Comparison of ENCODE assay signal across 8 cellular contexts in the genomic region with DNA sequence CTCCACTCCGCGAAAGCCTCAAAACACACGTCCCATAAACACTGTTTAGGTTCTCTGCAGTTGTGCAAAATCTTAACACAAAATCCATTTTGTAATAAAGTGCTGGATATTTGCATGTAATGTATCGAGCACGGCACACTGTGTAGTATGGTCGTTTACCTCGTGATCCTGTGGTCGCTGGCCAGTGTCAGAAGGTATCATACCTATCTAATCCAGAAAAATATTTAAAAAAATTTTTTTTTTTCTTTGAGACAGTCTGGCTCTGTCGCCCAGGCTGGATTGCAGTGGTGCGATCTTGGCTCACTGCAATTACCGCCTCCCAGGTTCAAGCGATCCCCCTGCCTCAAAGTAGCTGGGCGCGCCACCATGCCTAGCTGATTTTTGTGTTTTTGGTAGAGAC. TPM values are rescaled to one million over a fixed set of nuclear protein-coding genes. Genes with fewer than 3 reads are reported as not detected.
DNase-seq lines count a peak whose midpoint lies in the region; ATAC-seq and TF ChIP-seq lines count a peak whose summit lies in the region.

No MANE protein-coding gene starts in this region.

- ATAC-seq in natural killer cell = no peak
- no peak for ATAC-seq in HG03095 (IDR thresholded peaks at IDR 0.05; ENCODE audit: unreplicated experiment)
- no peak for ATAC-seq in GM21381 (IDR thresholded peaks at IDR 0.05; ENCODE audit: unreplicated experiment)

- H3K27ac ChIP-seq in dorsolateral prefrontal cortex = peak overlapping the region in 32 of 59 donors; percentile 16 to 92 (median 84)

- intact Hi-C loops in dorsolateral prefrontal cortex (cut with DNase I) = no loop called here
- intact Hi-C loops in natural killer cell (cut with micrococcal nuclease) = loop anchor here (5.0 kb wide), 1 partner anchor 328 kb away; a partner anchor contains a TSS

- H3K4me1 Mint-ChIP-seq in natural killer cell = peaks cover 37 to 38% of the 10 kb centered on the region in 2 donors

- H3K4me3 Mint-ChIP-seq in natural killer cell = peak overlapping the region; percentile 98

- DNase-seq in AG10803 (ENCODE audit: low read depth) (no peak), LNCaP clone FGC (ENCODE audit: low read depth) (no peak), dorsolateral prefrontal cortex (no peak), natural killer cell (no peak), iPS-NIHi11 (ENCODE audit: low spot score) (no peak), SW480 (ENCODE audit: low spot score) (no peak)

- H3K4me3 ChIP-seq in AG10803 (ENCODE audit: low read length) (peak overlapping the region; percentile 77), LNCaP clone FGC (ENCODE audit: low read depth, low read length) (peak overlapping the region; percentile 98), dorsolateral prefrontal cortex (peak overlapping the region; percentile 51 to 100 (median 92))

- no peaks in the 10 kb centered on the region for H3K36me3 Mint-ChIP-seq in natural killer cell

- no peak for TF ChIP-seq CTCF in AG10803 (conservative IDR thresholded peaks at IDR 0.05; ENCODE audit: low read length)
- no peak for TF ChIP-seq CTCF in LNCaP clone FGC (IDR thresholded peaks at IDR 0.05; ENCODE audit: control insufficient read depth, extremely low read depth, insufficient read depth)
- TF ChIP-seq CTCF in dorsolateral prefrontal cortex (IDR thresholded peaks at IDR 0.05 in 54 of 56, conservative IDR thresholded peaks at IDR 0.05 in 2 of 56; ENCODE audit: low read depth in 1 of 56, partially characterized antibody in 56 of 56) = no peak
- TF ChIP-seq CTCF in natural killer cell (IDR thresholded peaks at IDR 0.05) = no peak

- no peaks in the 10 kb centered on the region for H3K27me3 ChIP-seq in dorsolateral prefrontal cortex

- no peaks in the 10 kb centered on the region for H3K9me3 Mint-ChIP-seq in natural killer cell

- peak overlapping the region; percentile 90 to 95 for H3K27ac Mint-ChIP-seq in natural killer cell

- peaks cover 12 to 14% of the 10 kb centered on the region in 2 donors for H3K27me3 Mint-ChIP-seq in natural killer cell (ENCODE audit: low read depth in 2 of 2)

RNA-seq across cellular contexts. Expression of a gene that starts 1.0 kb away (rescaled TPM):
- total RNA-seq in dorsolateral prefrontal cortex (100 to 1,000 TPM; 444 to 745 (median 535) TPM), natural killer cell (100 to 1,000 TPM; 560 to 802 (median 759) TPM)

RNA-seq across cellular contexts. Expression of a gene that starts 8.9 kb away (rescaled TPM):
- 100 to 1,000 TPM in 71 of 120 experiments, 10 to 100 TPM in 49; 29.4 to 409 (median 112) TPM for total RNA-seq in dorsolateral prefrontal cortex
- total RNA-seq in natural killer cell = 1 to 10 TPM; 4.3 to 7.9 (median 4.8) TPM
